22 cellular contexts compared by ENCODE assay signal in genomic region chr21:35005077-35005476, GRCh38. TPM values are rescaled to one million over a fixed set of nuclear protein-coding genes. Genes with fewer than 3 reads are reported as not detected.
DNase-seq lines count a peak whose midpoint lies in the region; ATAC-seq, FAIRE-seq and TF ChIP-seq lines count a peak whose summit lies in the region.
"Had no signal": no experiment of that assay in that cellular context is flagged by ENCODE, and none has a peak within 500 bp of the region (broad histone marks: within the 10 kb centered on the region; RNA-seq: fewer than 3 reads in every experiment).

No MANE protein-coding gene starts in this region.

- H3K9me3 Mint-ChIP-seq in activated T-cell treated with anti-CD3 and anti-CD28 coated beads, Interleukin-2, amount 50 U/mL, for 24 hours = peaks cover 2% of the 10 kb centered on the region
- no peaks in the 10 kb centered on the region for H3K9me3 Mint-ChIP-seq in HFFc6
- H3K9me3 Mint-ChIP-seq in astrocyte (ENCODE audit: unreplicated experiment) = peaks cover 5% of the 10 kb centered on the region
- no peaks in the 10 kb centered on the region for H3K9me3 Mint-ChIP-seq in Calu3 (ENCODE audit: low read depth, unreplicated experiment)
- H3K9me3 Mint-ChIP-seq: memory B cell had no signal

- H3K27me3 Mint-ChIP-seq in activated T-cell treated with anti-CD3 and anti-CD28 coated beads, Interleukin-2, amount 50 U/mL, for 24 hours = no peaks in the 10 kb centered on the region
- H3K27me3 Mint-ChIP-seq in HFFc6 (ENCODE audit: insufficient read depth) = peaks cover 1% of the 10 kb centered on the region
- peaks cover 9% of the 10 kb centered on the region for H3K27me3 Mint-ChIP-seq in astrocyte (ENCODE audit: low read depth, unreplicated experiment)
- H3K27me3 Mint-ChIP-seq in Calu3 (ENCODE audit: unreplicated experiment) = no peaks in the 10 kb centered on the region
- H3K27me3 Mint-ChIP-seq: memory B cell had no signal

- no peaks in the 10 kb centered on the region for H3K36me3 ChIP-seq in astrocyte (ENCODE audit: insufficient read depth, low read length)
- H3K36me3 ChIP-seq in smooth muscle cell (ENCODE audit: low read depth) = no peaks in the 10 kb centered on the region
- H3K36me3 ChIP-seq: BE2C, heart right ventricle, MG63 had no signal

- H3K4me2 ChIP-seq in astrocyte (ENCODE audit: low read length) = no peak overlapping the region
- peak overlapping the region; percentile 28 for H3K4me2 ChIP-seq in smooth muscle cell

- BruUV-seq in Calu3 (replicated peaks; lab: Mats Ljungman, UMichigan) = no TSS peak

- no peak for ATAC-seq in GM18867 (IDR thresholded peaks at IDR 0.05; ENCODE audit: unreplicated experiment)
- ATAC-seq: activated naive CD4-positive, alpha-beta T cell treated with anti-CD3 and anti-CD28 coated beads, Interleukin-2, amount 50 U/mL, for 72 hours; foreskin keratinocyte had no signal

- H4K20me1 ChIP-seq in astrocyte (ENCODE audit: insufficient read depth, low read length) (peaks cover 4% of the 10 kb centered on the region), smooth muscle cell (ENCODE audit: low read depth) (peaks cover 76% of the 10 kb centered on the region)

- no peak for DNase-seq in activated T-cell treated with anti-CD3 and anti-CD28 coated beads, Interleukin-2, amount 50 U/mL, for 24 hours
- DNase-seq in activated T-cell treated with anti-CD3 and anti-CD28 coated beads, Interleukin-2, amount 50 U/mL, for 48 hours = no peak
- DNase-seq in HFFc6 (peak; percentile 55), astrocyte (ENCODE audit: low read depth) (no peak), smooth muscle cell (lab: John Stamatoyannopoulos, UW; ENCODE audit: unreplicated experiment) (no peak), Calu3 (no peak), ecto neural progenitor cell (ENCODE audit: low spot score) (no peak)
- DNase-seq: activated CD4-positive, CD25-positive, alpha-beta regulatory T cell treated with anti-CD3 and anti-CD28 coated beads, Interleukin-2, amount 50 U/mL, for 72 hours; BE2C; foreskin keratinocyte; heart right ventricle; MG63; NCI-H1417 treated with DMSO at 0.1 percent for 48 hours; NCI-H2081 treated with DMSO at 0.1 percent for 48 hours; nucleus accumbens; psoas muscle; stimulated activated CD4-positive, alpha-beta T cell treated with anti-CD3 and anti-CD28 coated beads, Interleukin-1b, Interleukin-23, amount 100 ng/mL, for 48 hours had no signal

- H3K9ac ChIP-seq in astrocyte (ENCODE audit: low read length) (no peak overlapping the region), smooth muscle cell (ENCODE audit: low read depth) (no peak overlapping the region)

- H3K36me3 Mint-ChIP-seq in activated T-cell treated with anti-CD3 and anti-CD28 coated beads, Interleukin-2, amount 50 U/mL, for 24 hours (ENCODE audit: low read depth) = peaks cover 20% of the 10 kb centered on the region
- H3K36me3 Mint-ChIP-seq in HFFc6 (ENCODE audit: low read depth) (peaks cover 30% of the 10 kb centered on the region), astrocyte (ENCODE audit: low read depth, unreplicated experiment) (peaks cover 14% of the 10 kb centered on the region), Calu3 (ENCODE audit: insufficient read depth, unreplicated experiment) (no peaks in the 10 kb centered on the region)

- intact Hi-C loops in Calu3 (cut with micrococcal nuclease; ENCODE audit: unreplicated experiment) = no loop called here

- H3K4me1 ChIP-seq in astrocyte (ENCODE audit: insufficient read depth, low read length) (peaks cover 24% of the 10 kb centered on the region), smooth muscle cell (ENCODE audit: low read depth) (no peaks in the 10 kb centered on the region)
- H3K4me1 ChIP-seq: BE2C, psoas muscle had no signal

- no peak for FAIRE-seq in astrocyte (lab: Jason Lieb, UNC)
- FAIRE-seq: urothelium cell line had no signal

- peaks cover 91% of the 10 kb centered on the region for H3K4me1 Mint-ChIP-seq in activated T-cell treated with anti-CD3 and anti-CD28 coated beads, Interleukin-2, amount 50 U/mL, for 24 hours (ENCODE audit: low read depth)
- peaks cover 64% of the 10 kb centered on the region for H3K4me1 Mint-ChIP-seq in HFFc6 (ENCODE audit: low read depth)
- H3K4me1 Mint-ChIP-seq in astrocyte (ENCODE audit: low read depth, unreplicated experiment) = peaks cover 23% of the 10 kb centered on the region
- H3K4me1 Mint-ChIP-seq in Calu3 (ENCODE audit: low read depth, unreplicated experiment) = no peaks in the 10 kb centered on the region

- H2AFZ ChIP-seq in astrocyte (ENCODE audit: low read depth, low read length) (no peak overlapping the region), smooth muscle cell (ENCODE audit: low read depth) (no peak overlapping the region)

- peaks cover 7% of the 10 kb centered on the region for H3F3A ChIP-seq in smooth muscle cell (ENCODE audit: low read depth)

- H3K27ac Mint-ChIP-seq in activated T-cell treated with anti-CD3 and anti-CD28 coated beads, Interleukin-2, amount 50 U/mL, for 24 hours = peak overlapping the region; percentile 35
- H3K27ac Mint-ChIP-seq in HFFc6 (peak overlapping the region; percentile 58), astrocyte (ENCODE audit: unreplicated experiment) (no peak overlapping the region), Calu3 (ENCODE audit: unreplicated experiment) (no peak overlapping the region)
- H3K27ac Mint-ChIP-seq: activated naive CD4-positive, alpha-beta T cell treated with anti-CD3 and anti-CD28 coated beads, Interleukin-2, amount 50 U/mL, for 72 hours; memory B cell had no signal

- H3K9me3 ChIP-seq in astrocyte (ENCODE audit: insufficient read depth, low read depth, low read length) (no peaks in the 10 kb centered on the region), smooth muscle cell (replicated peaks; ENCODE audit: low read depth) (no peaks in the 10 kb centered on the region)
- H3K9me3 ChIP-seq: BE2C, heart right ventricle, MG63, psoas muscle had no signal

- CTCF ChIA-PET in Calu3 (lab: Charles Lee) = interaction anchor here (0.7 kb wide), 1 partner anchor 294 kb away, joined by 3 read pairs; no protein-coding TSS in a partner anchor

- 72% methylated on average over 2 of the region's 2 CpGs for WGBS in smooth muscle cell (ENCODE audit: low lambda C conversion rate)

- H3K79me2 ChIP-seq in astrocyte (ENCODE audit: insufficient read depth, low read length) (peaks cover 12% of the 10 kb centered on the region), smooth muscle cell (ENCODE audit: low read depth) (peaks cover 34% of the 10 kb centered on the region)

- H3K27ac ChIP-seq in astrocyte (ENCODE audit: low read depth, low read length) = peak overlapping the region; percentile 12
- H3K27ac ChIP-seq in smooth muscle cell (ENCODE audit: low read depth) = no peak overlapping the region
- H3K27ac ChIP-seq: foreskin keratinocyte, psoas muscle had no signal

- no peak for TF ChIP-seq CTCF in HFFc6 (IDR thresholded peaks at IDR 0.05)
- TF ChIP-seq CTCF in astrocyte (IDR thresholded peaks at IDR 0.05; ENCODE audit: insufficient read depth, low read depth, low read length) = no peak
- no peak for TF ChIP-seq CTCF in smooth muscle cell (IDR thresholded peaks at IDR 0.05; ENCODE audit: borderline replicate concordance, insufficient read depth, poor library complexity, severe bottlenecking)
- TF ChIP-seq CTCF in Calu3 (IDR thresholded peaks at IDR 0.05; ENCODE audit: unreplicated experiment) = no peak

- H3K27me3 ChIP-seq in astrocyte (ENCODE audit: insufficient read depth, low read length) (no peaks in the 10 kb centered on the region), smooth muscle cell (ENCODE audit: low read depth) (no peaks in the 10 kb centered on the region)
- H3K27me3 ChIP-seq: BE2C, foreskin keratinocyte, MG63 had no signal

- no peak overlapping the region for H3K4me3 ChIP-seq in astrocyte (ENCODE audit: insufficient read depth, low read depth, low read length)
- no peak overlapping the region for H3K4me3 ChIP-seq in smooth muscle cell
- H3K4me3 ChIP-seq: heart right ventricle, MG63, psoas muscle had no signal

- no peak overlapping the region for H3K4me3 Mint-ChIP-seq in activated T-cell treated with anti-CD3 and anti-CD28 coated beads, Interleukin-2, amount 50 U/mL, for 24 hours
- no peak overlapping the region for H3K4me3 Mint-ChIP-seq in HFFc6
- H3K4me3 Mint-ChIP-seq in astrocyte (ENCODE audit: unreplicated experiment) = no peak overlapping the region
- no peak overlapping the region for H3K4me3 Mint-ChIP-seq in Calu3 (ENCODE audit: low read depth, unreplicated experiment)
- H3K4me3 Mint-ChIP-seq: memory B cell had no signal

RNA-seq across cellular contexts. Expression of gene RUNX1, which starts 44.0 kb away (rescaled TPM):
- 10 to 100 TPM; 57.4 to 78.9 (median 61.3) TPM for total RNA-seq in HFFc6 (2021; fragmentation: NEBNext Ultra II Directional; extraction: Animal tissue kit (Norgen Biotek cat#: 25700))
- total RNA-seq in astrocyte = 84.6 and 94.1 TPM in 2 replicates
- total RNA-seq in smooth muscle cell = 55.6 and 97.6 TPM in 2 replicates
- polyA plus RNA-seq in smooth muscle cell = 33.4 and 35.1 TPM in 2 replicates
- 61.1 and 95.4 TPM in 2 replicates for total RNA-seq in Calu3 (2022)
- total RNA-seq: G401 had no signal

Comparison
In these comparisons a context has a peak if more than half of its experiments do, and no peak if none do; other contexts are left out.
1. H3K27ac Mint-ChIP-seq: peak in activated T-cell treated with anti-CD3 and anti-CD28 coated beads, Interleukin-2, amount 50 U/mL, for 24 hours (single experiment) and HFFc6 (single experiment); none in astrocyte (single experiment) and Calu3 (single experiment).